In the genomic region with DNA sequence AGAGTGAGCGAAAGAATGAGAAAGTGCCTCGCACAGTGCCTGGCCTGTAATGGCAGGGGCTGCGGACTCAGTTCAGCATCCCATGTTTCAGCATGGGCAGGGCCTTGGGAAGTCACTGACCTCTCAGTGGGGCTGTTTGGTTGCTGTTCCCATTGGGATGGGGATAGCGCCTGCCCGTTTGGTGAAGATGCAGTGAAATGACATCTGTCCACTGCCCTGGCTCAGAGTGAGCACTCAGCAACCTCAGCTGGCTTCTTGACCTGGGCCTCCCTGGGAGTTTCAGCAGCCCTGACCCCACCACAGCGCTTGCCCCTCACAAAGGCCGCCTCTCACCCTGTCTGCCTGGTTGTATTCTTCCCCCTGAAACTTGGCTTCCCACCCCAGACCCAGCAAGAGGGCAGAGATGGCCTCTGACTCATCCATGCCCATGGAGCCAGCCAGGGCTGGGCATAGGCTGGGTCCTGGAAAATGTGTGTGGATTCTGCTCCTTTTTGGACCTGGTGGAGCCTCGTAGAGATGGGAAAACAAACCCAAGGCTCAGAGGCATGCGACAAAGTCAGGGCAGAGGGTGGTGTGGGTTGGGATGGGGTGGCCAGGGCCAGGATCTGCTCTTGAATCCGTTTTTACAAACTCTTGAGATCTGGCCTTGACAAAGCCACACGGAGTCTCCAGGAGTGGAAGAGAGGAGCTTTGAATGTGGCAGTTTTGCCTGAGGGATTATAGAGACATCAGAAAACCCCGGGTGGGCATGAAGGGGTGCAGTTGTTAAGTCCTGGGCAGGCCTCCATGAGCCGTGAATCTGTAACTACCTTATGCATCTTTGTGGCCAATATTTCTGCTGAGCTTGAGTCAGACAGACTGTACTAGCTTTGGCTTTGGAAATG, we compare ENCODE assay signal across 9 cellular contexts. TPM values are rescaled to one million over a fixed set of nuclear protein-coding genes. Genes with fewer than 3 reads are reported as not detected.
DNase-seq lines count a peak whose midpoint lies in the region; ATAC-seq and TF ChIP-seq lines count a peak whose summit lies in the region.
"Had no signal": no experiment of that assay in that cellular context is flagged by ENCODE, and none has a peak within 500 bp of the region (broad histone marks: within the 10 kb centered on the region; RNA-seq: fewer than 3 reads in every experiment).

No MANE protein-coding gene starts in this region.

- intact Hi-C loops in activated naive CD4-positive, alpha-beta T cell treated with anti-CD3 and anti-CD28 coated beads for 36 hours (cut with micrococcal nuclease): no loop called here
- intact Hi-C loops in transverse colon (cut with DNase I; ENCODE audit: low total_unique reads): no loop called here

- in situ Hi-C loops in brain microvascular endothelial cell (cut with HindIII; ENCODE audit: low pct_ligation_motif_present, low sequenced_read_pairs): no loop called here
- in situ Hi-C loops in transverse colon (cut with MboI; ENCODE audit: low pct_ligation_motif_present in 1 of 4, low pct_unique_long_range_greater_than_20kb in 1 of 4, low sequenced_read_pairs in 3 of 4): no loop called here

- no peaks in the 10 kb centered on the region for H3K9me3 ChIP-seq in lung (ENCODE audit: control insufficient read depth in 2 of 2, insufficient read depth in 1 of 2, low read length in 1 of 2)
- H3K9me3 ChIP-seq in transverse colon: no peaks in the 10 kb centered on the region

- H3K4me1 Mint-ChIP-seq in activated naive CD4-positive, alpha-beta T cell treated with anti-CD3 and anti-CD28 coated beads for 36 hours (ENCODE audit: low read depth): peaks cover 21% of the 10 kb centered on the region

- no peak for TF ChIP-seq EP300 in transverse colon (IDR thresholded peaks at IDR 0.05; ENCODE audit: low read depth)

- H3K4me3 Mint-ChIP-seq in activated naive CD4-positive, alpha-beta T cell treated with anti-CD3 and anti-CD28 coated beads for 36 hours: peak overlapping the region; percentile 72

- no peak for TF ChIP-seq POLR2A in transverse colon (IDR thresholded peaks at IDR 0.05)

- H3K36me3 ChIP-seq in brain microvascular endothelial cell (replicated peaks) (no peaks in the 10 kb centered on the region), lung (ENCODE audit: control insufficient read depth in 2 of 2, insufficient read depth in 2 of 2, low read length in 2 of 2) (peaks cover 0 to 19% of the 10 kb centered on the region in 2 donors), transverse colon (no peaks in the 10 kb centered on the region)

- H3K27me3 ChIP-seq in brain microvascular endothelial cell (replicated peaks): no peaks in the 10 kb centered on the region
- no peaks in the 10 kb centered on the region for H3K27me3 ChIP-seq in lung (ENCODE audit: control insufficient read depth, insufficient read depth)
- no peaks in the 10 kb centered on the region for H3K27me3 ChIP-seq in transverse colon

- DNase-seq in activated naive CD4-positive, alpha-beta T cell treated with anti-CD3 and anti-CD28 coated beads for 36 hours: no peak
- no peak for DNase-seq in activated naive CD4-positive, alpha-beta T cell treated with anti-CD3 and anti-CD28 coated beads, Interleukin-2, amount 50 U/mL, for 16 hours
- DNase-seq in brain microvascular endothelial cell: no peak
- no peak for DNase-seq in lung (ENCODE audit: low spot score)
- DNase-seq in transverse colon: peak; percentile 19
- no peak for DNase-seq in NCI-H2227 treated with DMSO at 0.1 percent for 48 hours (lab: John Stamatoyannopoulos, UW)
- no peak for DNase-seq in NCI-H748 treated with DMSO at 0.1 percent for 48 hours (lab: John Stamatoyannopoulos, UW)
- DNase-seq: SHP77 had no signal

- CTCF ChIA-PET in activated naive CD4-positive, alpha-beta T cell treated with anti-CD3 and anti-CD28 coated beads for 36 hours (lab: Charles Lee): interaction anchor here (1.1 to 1.5 kb wide), 2 partner anchors 20 to 111 kb away, joined by 3 read pairs; no protein-coding TSS in a partner anchor

- H3K4me1 ChIP-seq in lung (ENCODE audit: control insufficient read depth in 2 of 2, insufficient read depth in 2 of 2, low read length in 2 of 2) (peaks cover 0 to 13% of the 10 kb centered on the region in 2 donors), transverse colon (peaks cover 10 to 27% (median 22%) of the 10 kb centered on the region in 4 donors)

- ATAC-seq in lung (ENCODE audit: insufficient read depth, low FRiP score): no peak
- no peak for ATAC-seq in GM18502 (IDR thresholded peaks at IDR 0.05; ENCODE audit: poor library complexity, unreplicated experiment)

- TF ChIP-seq CTCF in brain microvascular endothelial cell (IDR thresholded peaks at IDR 0.05; ENCODE audit: low read depth, low read length, missing control alignments) (no peak), lung (IDR thresholded peaks at IDR 0.05; ENCODE audit: control extremely low read depth, extremely low read depth) (no peak), transverse colon (IDR thresholded peaks at IDR 0.05) (no peak)

- H3K36me3 Mint-ChIP-seq in activated naive CD4-positive, alpha-beta T cell treated with anti-CD3 and anti-CD28 coated beads for 36 hours (ENCODE audit: low read depth): no peaks in the 10 kb centered on the region

- WGBS in lung, 2 donors: 61 to 68% methylated on average over 13 of the region's 13 CpGs
- 33 to 68% methylated on average over 2 to 13 of the region's 13 CpGs for WGBS in transverse colon (ENCODE audit: low coverage in 1 of 2), 2 donors

- no peaks in the 10 kb centered on the region for H3K27me3 Mint-ChIP-seq in activated naive CD4-positive, alpha-beta T cell treated with anti-CD3 and anti-CD28 coated beads for 36 hours (ENCODE audit: low read depth)

- H3K27ac Mint-ChIP-seq in activated naive CD4-positive, alpha-beta T cell treated with anti-CD3 and anti-CD28 coated beads for 36 hours: no peak overlapping the region

- H3K27ac ChIP-seq in brain microvascular endothelial cell (no peak overlapping the region), lung (ENCODE audit: low read depth in 1 of 2, low read length in 1 of 2) (peak overlapping the region; percentile 7 to 97), transverse colon (peak overlapping the region; percentile 94 to 96 (median 96))

- H3K4me3 ChIP-seq in brain microvascular endothelial cell (ENCODE audit: low read depth, low read length) (peak overlapping the region; percentile 68), lung (peak overlapping the region; percentile 67), transverse colon (peak overlapping the region; percentile 56 to 71 (median 68))

- no peaks in the 10 kb centered on the region for H3K9me3 Mint-ChIP-seq in activated naive CD4-positive, alpha-beta T cell treated with anti-CD3 and anti-CD28 coated beads for 36 hours

RNA-seq across cellular contexts. Expression of a gene that starts 1.2 kb away (rescaled TPM):
- total RNA-seq in activated naive CD4-positive, alpha-beta T cell treated with anti-CD3 and anti-CD28 coated beads for 36 hours: 1 to 10 TPM; 3.2 to 4.8 TPM
- total RNA-seq in lung: 1 to 10 TPM; 4.6 to 8.4 TPM
- 10 to 100 TPM in 1 of 2 donors, 1 to 10 TPM in 1; 6.0 to 11.5 TPM for polyA plus RNA-seq in lung
- total RNA-seq in transverse colon: 10 to 100 TPM in 3 of 4 donors, 1 to 10 TPM in 1; 8.6 to 13.8 (median 10.4) TPM

RNA-seq across cellular contexts. Expression of a gene that starts 26.2 kb away (rescaled TPM):
- total RNA-seq in activated naive CD4-positive, alpha-beta T cell treated with anti-CD3 and anti-CD28 coated beads for 36 hours: under 1 TPM; 0.52 to 0.72 TPM
- 10 to 100 TPM; 16.5 to 17.6 TPM for total RNA-seq in lung
- polyA plus RNA-seq in lung: 10 to 100 TPM in 1 of 2 donors, 1 to 10 TPM in 1; 6.4 to 17.0 TPM
- 10 to 100 TPM; 14.1 to 64.3 (median 57.4) TPM for total RNA-seq in transverse colon

RNA-seq across cellular contexts. Expression of a gene that starts 46.6 kb away (rescaled TPM):
- total RNA-seq in activated naive CD4-positive, alpha-beta T cell treated with anti-CD3 and anti-CD28 coated beads for 36 hours: 10 to 100 TPM; 62.9 to 76.7 TPM
- total RNA-seq in lung (10 to 100 TPM; 23.5 to 39.6 TPM), transverse colon (10 to 100 TPM in 3 of 4 donors, 1 to 10 TPM in 1; 2.0 to 26.6 (median 16.6) TPM)
- 10 to 100 TPM; 24.2 to 31.0 TPM for polyA plus RNA-seq in lung

Comparison
In these comparisons a context has a peak if more than half of its experiments do, and no peak if none do; other contexts are left out.
1. RNA of a gene that starts 26.2 kb away (total RNA-seq): 14.1 to 64.3 TPM in transverse colon and 16.5 to 17.6 TPM in lung; 0.52 to 0.72 TPM in activated naive CD4-positive, alpha-beta T cell treated with anti-CD3 and anti-CD28 coated beads for 36 hours; every median in the first group is over 4 times any median in the second.
2. Peak in every context shown above with its lines, with median percentiles within 50 percentile points of each other: H3K4me3 ChIP-seq.